Comparison of ENCODE assay signal across 25 cellular contexts in genomic region chr12:105425263-105426174, GRCh38.
"Had no signal": no experiment of that assay in that cellular context is flagged by ENCODE, and none has a peak within 500 bp of the region (broad histone marks: within the 10 kb centered on the region; RNA-seq: fewer than 3 reads in every experiment).

No MANE protein-coding gene starts in this region.

- ATAC-seq: activated CD4-positive, CD25-positive, alpha-beta regulatory T cell treated with anti-CD3 and anti-CD28 coated beads, Interleukin-2, amount 50 U/mL, for 24 hours; activated CD8-positive, alpha-beta memory T cell treated with anti-CD3 and anti-CD28 coated beads, Interleukin-2, amount 10 ng/mL, durations not matched to agents 7 days and 5 days; activated CD8-positive, alpha-beta T cell treated with anti-CD3 and anti-CD28 coated beads for 36 hours; body of pancreas; left lung; pancreas; right cardiac atrium; stimulated activated naive CD8-positive, alpha-beta T cell treated with anti-CD3 and anti-CD28 coated beads, Interleukin-15, Interleukin-2, amounts not matched to agents 100 U/mL and 50 U/mL, for 24 hours had no signal

- H3K4me1 Mint-ChIP-seq: activated CD4-positive, alpha-beta T cell treated with anti-CD3 and anti-CD28 coated beads, Interleukin-2, amount 10 ng/mL, durations not matched to agents 24 days and 14 days; activated naive CD4-positive, alpha-beta T cell treated with anti-CD3 and anti-CD28 coated beads, Interleukin-2, amount 50 U/mL, for 24 hours had no signal

- FAIRE-seq: endometrium, pancreas had no signal

- H3K9me3 ChIP-seq: body of pancreas, left lung, pancreas, thyroid gland had no signal

- H3K27ac ChIP-seq: body of pancreas, left lung, pancreas, thyroid gland, VCaP had no signal

- H3K27me3 ChIP-seq: body of pancreas, left lung, pancreas, thyroid gland had no signal

- H3K4me1 ChIP-seq: body of pancreas, left lung, thyroid gland had no signal

- H3K36me3 Mint-ChIP-seq: activated CD8-positive, alpha-beta memory T cell treated with anti-CD3 and anti-CD28 coated beads, Interleukin-2, amount 10 ng/mL, durations not matched to agents 7 days and 5 days; activated naive CD4-positive, alpha-beta T cell treated with anti-CD3 and anti-CD28 coated beads, Interleukin-2, amount 50 U/mL, for 24 hours had no signal

- H3K36me3 ChIP-seq: left lung, pancreas, thyroid gland had no signal

- H3K27ac Mint-ChIP-seq: activated CD4-positive, alpha-beta T cell treated with anti-CD3 and anti-CD28 coated beads, Interleukin-2, amount 10 ng/mL, durations not matched to agents 24 days and 14 days; activated CD8-positive, alpha-beta memory T cell treated with anti-CD3 and anti-CD28 coated beads, Interleukin-2, amount 10 ng/mL, durations not matched to agents 7 days and 5 days; activated CD8-positive, alpha-beta T cell treated with anti-CD3 and anti-CD28 coated beads for 36 hours; activated naive CD4-positive, alpha-beta T cell treated with anti-CD3 and anti-CD28 coated beads, Interleukin-2, amount 50 U/mL, for 24 hours; activated T-helper 1 cell treated with anti-CD3 and anti-CD28 coated beads, Interleukin-12 subunit alpha, Interleukin-12 subunit beta, Interleukin-2, Interleukin-4 antibody, amounts not matched to agents 30 ng/mL and 10 ng/mL and 1 ng/mL, durations not matched to agents 14 hours and 24 hours and 36 hours; T-helper 2 cell treated with Interferon-gamma antibody and Interleukin-4, amounts not matched to agents 5 μg/mL and 100 μg/mL, for 36 hours had no signal

- H3K4me3 Mint-ChIP-seq: activated CD4-positive, alpha-beta T cell treated with anti-CD3 and anti-CD28 coated beads, Interleukin-2, amount 10 ng/mL, durations not matched to agents 24 days and 14 days; activated CD8-positive, alpha-beta memory T cell treated with anti-CD3 and anti-CD28 coated beads, Interleukin-2, amount 10 ng/mL, durations not matched to agents 7 days and 5 days; activated CD8-positive, alpha-beta T cell treated with anti-CD3 and anti-CD28 coated beads for 36 hours; activated naive CD4-positive, alpha-beta T cell treated with anti-CD3 and anti-CD28 coated beads, Interleukin-2, amount 50 U/mL, for 24 hours; activated T-helper 1 cell treated with anti-CD3 and anti-CD28 coated beads, Interleukin-12 subunit alpha, Interleukin-12 subunit beta, Interleukin-2, Interleukin-4 antibody, amounts not matched to agents 30 ng/mL and 10 ng/mL and 1 ng/mL, durations not matched to agents 14 hours and 24 hours and 36 hours; nephron; T-helper 2 cell treated with Interferon-gamma antibody and Interleukin-4, amounts not matched to agents 5 μg/mL and 100 μg/mL, for 36 hours had no signal

- H3K4me3 ChIP-seq: body of pancreas, left lung, pancreas, thyroid gland had no signal

- DNase-seq: activated CD4-positive, alpha-beta T cell treated with anti-CD3 and anti-CD28 coated beads, Interleukin-2, amount 10 ng/mL, durations not matched to agents 24 days and 14 days; activated CD8-positive, alpha-beta memory T cell treated with anti-CD3 and anti-CD28 coated beads, Interleukin-2, amount 10 ng/mL, durations not matched to agents 7 days and 5 days; activated CD8-positive, alpha-beta T cell treated with anti-CD3 and anti-CD28 coated beads for 36 hours; activated gamma-delta T cell; activated T-cell treated with anti-CD3 and anti-CD28 coated beads for 4 hours; anterior cingulate cortex; body of pancreas; erythroblast; foreskin fibroblast; left lung; midbrain; pancreas; right cardiac atrium; stimulated activated CD4-positive, alpha-beta T cell treated with anti-CD3 and anti-CD28 coated beads, Interleukin-12 subunit alpha, Interleukin-12 subunit beta, amount 100 ng/mL, for 4 hours; stimulated activated CD4-positive, alpha-beta T cell treated with anti-CD3 and anti-CD28 coated beads, Interleukin-4, amount 100 ng/mL, for 4 hours; stimulated activated naive CD8-positive, alpha-beta T cell treated with anti-CD3 and anti-CD28 coated beads, Interleukin-15, Interleukin-2, amounts not matched to agents 100 U/mL and 50 U/mL, for 24 hours; substantia nigra; thyroid gland had no signal
